In the genomic region with DNA sequence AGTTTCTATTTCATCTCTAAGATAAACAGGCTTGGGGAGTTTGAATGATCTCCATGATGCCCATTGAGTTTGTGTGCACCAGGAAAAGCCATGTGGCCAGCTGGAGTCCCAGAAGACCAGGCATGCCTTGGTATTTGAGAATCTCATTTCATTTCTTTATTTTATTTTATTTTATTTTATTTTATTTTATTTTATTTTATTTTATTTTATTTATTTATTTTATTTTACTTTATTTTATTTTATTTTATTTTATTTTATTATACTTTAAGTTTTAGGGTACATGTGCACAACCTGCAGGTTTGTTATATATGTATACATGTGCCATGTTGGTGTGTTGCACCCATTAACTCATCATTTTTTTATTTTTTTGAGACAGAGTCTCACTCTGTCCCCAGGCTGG, we compare ENCODE assay signal across 1 cellular context. TPM values are rescaled to one million over a fixed set of nuclear protein-coding genes. Genes with fewer than 3 reads are reported as not detected.
"Had no signal": no experiment of that assay in that cellular context is flagged by ENCODE, and none has a peak within 500 bp of the region (broad histone marks: within the 10 kb centered on the region; RNA-seq: fewer than 3 reads in every experiment).

No MANE protein-coding gene starts in this region.

RNA-seq across cellular contexts. Expression of gene MRAP2, which starts 51.1 kb away (rescaled TPM):
- total RNA-seq: H4 had no signal
